ENCODE assay signal across 29 cellular contexts in genomic region chr9:76642701-76643209, GRCh38.
DNase-seq lines count a peak whose midpoint lies in the region; ATAC-seq, FAIRE-seq and TF ChIP-seq lines count a peak whose summit lies in the region.
"Had no signal": no experiment of that assay in that cellular context is flagged by ENCODE, and none has a peak within 500 bp of the region (broad histone marks: within the 10 kb centered on the region; RNA-seq: fewer than 3 reads in every experiment).

No MANE protein-coding gene starts in this region.

- CTCF ChIA-PET in GM12878 (lab: Yijun Ruan, JAX), result interaction anchor here (1.3 kb wide), 1 partner anchor 16 kb away, joined by 3 read pairs; no protein-coding TSS in a partner anchor

- no peak for FAIRE-seq in GM12878 (lab: Jason Lieb, UNC)
- FAIRE-seq: endothelial cell of umbilical vein had no signal

- H4K20me1 ChIP-seq in GM12878 (ENCODE audit: control insufficient read depth, insufficient read depth), result no peaks in the 10 kb centered on the region

- TF ChIP-seq RAD21 in GM12878 (IDR thresholded peaks at IDR 0.05; ENCODE audit: insufficient read depth, low read depth, low read length), result no peak

- H3K36me3 ChIP-seq in GM12878 (ENCODE audit: control insufficient read depth in 2 of 2, insufficient read depth in 2 of 2, low read length in 1 of 2) (no peaks in the 10 kb centered on the region), neutrophil (no peaks in the 10 kb centered on the region)
- H3K36me3 ChIP-seq: gastrocnemius medialis, MG63, prostate gland, right lobe of liver, transverse colon had no signal

- intact Hi-C loops in CD14-positive monocyte (cut with micrococcal nuclease) (loop anchor here in 1 of 2 donors (5.0 kb wide), 1 partner anchor 35 kb away; no protein-coding TSS in a partner anchor), GM12878 (cut with micrococcal nuclease; ENCODE audit: unreplicated experiment) (no loop called here)

- SMC1A ChIA-PET in GM12878 (lab: Charles Lee; ENCODE audit: uncharacterized antibody, unreplicated experiment), result interaction anchor here (0.9 kb wide), 1 partner anchor 50 kb away, joined by 3 read pairs; no protein-coding TSS in a partner anchor

- no peak for TF ChIP-seq EP300 in GM12878 (IDR thresholded peaks at IDR 0.05; ENCODE audit: borderline replicate concordance in 1 of 2, control insufficient read depth in 1 of 2, low read depth in 2 of 2, low read length in 2 of 2)

- H3K9ac ChIP-seq in GM12878 (ENCODE audit: control insufficient read depth, insufficient read depth, low read length), result no peak overlapping the region; the same call in 1 of the 2 replicates

- H3K27me3 ChIP-seq in HL-60 (ENCODE audit: insufficient read depth, poor library complexity, severe bottlenecking), result no peaks in the 10 kb centered on the region
- H3K27me3 ChIP-seq in GM12878 (replicated peaks in 1 of 2; ENCODE audit: control insufficient read depth in 2 of 2, insufficient read depth in 2 of 2, low read length in 1 of 2), result no peaks in the 10 kb centered on the region
- no peaks in the 10 kb centered on the region for H3K27me3 ChIP-seq in neutrophil
- H3K27me3 ChIP-seq: body of pancreas, gastrocnemius medialis, MG63, right lobe of liver, transverse colon had no signal

- TF ChIP-seq CTCF in CD14-positive monocyte (IDR thresholded peaks at IDR 0.05) (no peak), HL-60 (IDR thresholded peaks at IDR 0.05; ENCODE audit: insufficient read depth, low read length) (no peak), GM12878 (IDR thresholded peaks at IDR 0.05 in 2 of 3, conservative IDR thresholded peaks at IDR 0.05 in 1 of 3; ENCODE audit: control insufficient read depth in 2 of 3, extremely low read depth in 1 of 3, insufficient read depth in 1 of 3, low read depth in 3 of 3, low read length in 3 of 3) (no peak), neutrophil (IDR thresholded peaks at IDR 0.05) (no peak)

- BruUV-seq in GM12878 (replicated peaks; lab: Mats Ljungman, UMichigan), result no TSS peak

- POLR2A ChIA-PET in GM12878 (lab: Charles Lee), result no interaction called here

- H2AFZ ChIP-seq in GM12878 (ENCODE audit: control insufficient read depth, low read depth, low read length), result peak overlapping the region; percentile 20; the same call in 1 of the 2 replicates

- peak overlapping the region in 6 of 7 donors; percentile 1 to 95 (median 39) for H3K27ac Mint-ChIP-seq in CD14-positive monocyte
- H3K27ac Mint-ChIP-seq in stimulated activated effector memory CD8-positive, alpha-beta T cell treated with anti-CD3 and anti-CD28 coated beads, Interleukin-12 subunit alpha, Interleukin-12 subunit beta, amount 100 ng/mL, for 72 hours, result no peak overlapping the region
- H3K27ac Mint-ChIP-seq: activated CD8-positive, alpha-beta T cell treated with anti-CD3 and anti-CD28 coated beads, Interleukin-2, amount 10 ng/mL, durations not matched to agents 7 days and 5 days; activated naive CD4-positive, alpha-beta T cell treated with anti-CD3 and anti-CD28 coated beads for 36 hours; T-helper 2 cell treated with Interferon-gamma antibody and Interleukin-4, amounts not matched to agents 5 μg/mL and 100 μg/mL, for 36 hours had no signal

- no peak overlapping the region for H3K4me3 ChIP-seq in HL-60 (replicated peaks; ENCODE audit: insufficient read depth, low read length)
- H3K4me3 ChIP-seq in GM12878, result no peak overlapping the region; the same call in 1 of the 2 replicates
- H3K4me3 ChIP-seq in neutrophil (ENCODE audit: low read depth in 1 of 2, low read length in 1 of 2), result no peak overlapping the region
- H3K4me3 ChIP-seq: body of pancreas, gastrocnemius medialis, MG63, prostate gland, right lobe of liver, transverse colon had no signal

- WGBS in GM12878 (ENCODE audit: insufficient coverage, insufficient replicate concordance, low lambda C conversion rate, missing lambda C conversion rate), result 96% methylated on average over 5 of the region's 5 CpGs

- RAD21 ChIA-PET in GM12878 (lab: Charles Lee; ENCODE audit: unreplicated experiment), result no interaction called here

- H3K4me1 ChIP-seq in GM12878 (ENCODE audit: control insufficient read depth, insufficient read depth, low read length), result peaks cover 19% of the 10 kb centered on the region
- peaks cover 47 to 55% of the 10 kb centered on the region in 2 experiments for H3K4me1 ChIP-seq in neutrophil (ENCODE audit: control insufficient read depth in 1 of 2, insufficient read depth in 1 of 2, low read depth in 1 of 2, low read length in 1 of 2)
- H3K4me1 ChIP-seq: body of pancreas, Caco-2, gastrocnemius medialis, prostate gland, right lobe of liver had no signal

- peaks cover 0 to 2% (median 0%) of the 10 kb centered on the region in 7 donors for H3K9me3 Mint-ChIP-seq in CD14-positive monocyte
- no peaks in the 10 kb centered on the region for H3K9me3 Mint-ChIP-seq in stimulated activated effector memory CD8-positive, alpha-beta T cell treated with anti-CD3 and anti-CD28 coated beads, Interleukin-12 subunit alpha, Interleukin-12 subunit beta, amount 100 ng/mL, for 72 hours
- H3K9me3 Mint-ChIP-seq: activated naive CD4-positive, alpha-beta T cell treated with anti-CD3 and anti-CD28 coated beads for 36 hours; T-helper 2 cell treated with Interferon-gamma antibody and Interleukin-4, amounts not matched to agents 5 μg/mL and 100 μg/mL, for 36 hours had no signal

- no peak overlapping the region for H3K4me3 Mint-ChIP-seq in CD14-positive monocyte
- H3K4me3 Mint-ChIP-seq in stimulated activated effector memory CD8-positive, alpha-beta T cell treated with anti-CD3 and anti-CD28 coated beads, Interleukin-12 subunit alpha, Interleukin-12 subunit beta, amount 100 ng/mL, for 72 hours, result no peak overlapping the region
- H3K4me3 Mint-ChIP-seq: activated CD8-positive, alpha-beta T cell treated with anti-CD3 and anti-CD28 coated beads, Interleukin-2, amount 10 ng/mL, durations not matched to agents 7 days and 5 days; activated naive CD4-positive, alpha-beta T cell treated with anti-CD3 and anti-CD28 coated beads for 36 hours; T-helper 2 cell treated with Interferon-gamma antibody and Interleukin-4, amounts not matched to agents 5 μg/mL and 100 μg/mL, for 36 hours had no signal

- peak overlapping the region; percentile 45; the same call in 1 of the 2 replicates for H3K4me2 ChIP-seq in GM12878 (ENCODE audit: control insufficient read depth, insufficient read depth)

- no peaks in the 10 kb centered on the region for H3K27me3 Mint-ChIP-seq in CD14-positive monocyte (ENCODE audit: low read depth in 3 of 3)

- H3K9me3 ChIP-seq in GM12878 (replicated peaks; ENCODE audit: control insufficient read depth, insufficient read depth, low read length) (no peaks in the 10 kb centered on the region), neutrophil (no peaks in the 10 kb centered on the region)
- H3K9me3 ChIP-seq: body of pancreas, Caco-2, gastrocnemius medialis, MG63, prostate gland, right lobe of liver, transverse colon had no signal

- ATAC-seq in GM12878, result no peak
- no peak for ATAC-seq in stimulated activated effector memory CD8-positive, alpha-beta T cell treated with anti-CD3 and anti-CD28 coated beads, Interleukin-12 subunit alpha, Interleukin-12 subunit beta, amount 100 ng/mL, for 72 hours
- ATAC-seq: activated CD8-positive, alpha-beta T cell treated with anti-CD3 and anti-CD28 coated beads, Interleukin-2, amount 10 ng/mL, durations not matched to agents 7 days and 5 days; body of pancreas; gastrocnemius medialis had no signal

- H3K79me2 ChIP-seq in GM12878 (ENCODE audit: control insufficient read depth, insufficient read depth, low read length), result no peaks in the 10 kb centered on the region

- peaks cover 34% of the 10 kb centered on the region for H3K4me1 Mint-ChIP-seq in CD14-positive monocyte
- H3K4me1 Mint-ChIP-seq in stimulated activated effector memory CD8-positive, alpha-beta T cell treated with anti-CD3 and anti-CD28 coated beads, Interleukin-12 subunit alpha, Interleukin-12 subunit beta, amount 100 ng/mL, for 72 hours, result no peaks in the 10 kb centered on the region

- DNase-seq in CD14-positive monocyte (ENCODE audit: low spot score) (no peak), HL-60 (ENCODE audit: low read depth in 1 of 2, low spot score in 1 of 2) (peak in 1 of 2 experiments; percentile 38), GM12878 (ENCODE audit: low read depth, low spot score) (no peak), D341Med (ENCODE audit: low spot score) (no peak), cortex of kidney (lab: John Stamatoyannopoulos, UW) (no peak)
- DNase-seq in activated CD4-positive, CD25-positive, alpha-beta regulatory T cell (lab: John Stamatoyannopoulos, UW), result no peak
- DNase-seq in stimulated activated effector memory CD8-positive, alpha-beta T cell treated with anti-CD3 and anti-CD28 coated beads, Interleukin-12 subunit alpha, Interleukin-12 subunit beta, amount 100 ng/mL, for 72 hours (ENCODE audit: low spot score in 2 of 2), result no peak
- DNase-seq: activated CD4-positive, alpha-beta T cell treated with anti-CD3 and anti-CD28 coated beads for 4 hours; activated CD8-positive, alpha-beta T cell treated with anti-CD3 and anti-CD28 coated beads, Interleukin-2, amount 10 ng/mL, durations not matched to agents 7 days and 5 days; activated naive CD4-positive, alpha-beta T cell treated with anti-CD3 and anti-CD28 coated beads for 36 hours; body of pancreas; Caco-2; DMS79 treated with DMSO at 0.1 percent for 48 hours; gastrocnemius medialis; GF-D8; KBM-7; MG63; NCI-H1417 treated with DMSO at 0.1 percent for 48 hours; NCI-H2029 treated with DMSO at 0.1 percent for 48 hours; NCI-H69; right lobe of liver; stimulated activated CD4-positive, alpha-beta T cell treated with anti-CD3 and anti-CD28 coated beads, Interleukin-12 subunit alpha, Interleukin-12 subunit beta, amount 100 ng/mL, for 4 hours; stimulated activated CD4-positive, alpha-beta T cell treated with anti-CD3 and anti-CD28 coated beads, Interleukin-2, amount 100 ng/mL, for 48 hours; transverse colon had no signal

- peak overlapping the region; percentile 54 for H3K27ac ChIP-seq in HL-60 (replicated peaks)
- peak overlapping the region; percentile 77 for H3K27ac ChIP-seq in GM12878 (ENCODE audit: control insufficient read depth, insufficient read depth)
- peak overlapping the region; percentile 74 for H3K27ac ChIP-seq in neutrophil
- H3K27ac ChIP-seq: body of pancreas, C4-2B, gastrocnemius medialis, prostate gland, right lobe of liver had no signal

- in situ Hi-C loops in GM12878 (cut with MboI), result no loop called here

- TF ChIP-seq POLR2A in GM12878 (IDR thresholded peaks at IDR 0.05; ENCODE audit: low read depth, low read length), result no peak

- peaks cover 8 to 20% of the 10 kb centered on the region in 2 donors for H3K36me3 Mint-ChIP-seq in CD14-positive monocyte
- no peaks in the 10 kb centered on the region for H3K36me3 Mint-ChIP-seq in stimulated activated effector memory CD8-positive, alpha-beta T cell treated with anti-CD3 and anti-CD28 coated beads, Interleukin-12 subunit alpha, Interleukin-12 subunit beta, amount 100 ng/mL, for 72 hours

TF ChIP-seq in GM12878, 131 proteins besides CTCF, POLR2A, EP300 and RAD21 (continues in another document):
- no peak for TF ChIP-seq CREM (IDR thresholded peaks at IDR 0.05; ENCODE audit: low read depth)
- no peak for TF ChIP-seq SREBF1 (IDR thresholded peaks at IDR 0.05; ENCODE audit: low read length)
- TF ChIP-seq IKZF2 (IDR thresholded peaks at IDR 0.05), result no peak
- no peak for TF ChIP-seq CHD2 (IDR thresholded peaks at IDR 0.05; ENCODE audit: borderline replicate concordance, low read depth, low read length)
- no peak for TF ChIP-seq RBBP5 (conservative IDR thresholded peaks at IDR 0.05)
